Comparison of ENCODE assay signal across 18 cellular contexts in genomic region chr4:70522626-70523025, GRCh38. TPM values are rescaled to one million over a fixed set of nuclear protein-coding genes. Genes with fewer than 3 reads are reported as not detected.
DNase-seq lines count a peak whose midpoint lies in the region; ATAC-seq and TF ChIP-seq lines count a peak whose summit lies in the region.
"Had no signal": no experiment of that assay in that cellular context is flagged by ENCODE, and none has a peak within 500 bp of the region (broad histone marks: within the 10 kb centered on the region; RNA-seq: fewer than 3 reads in every experiment).

No MANE protein-coding gene starts in this region.

- TF ChIP-seq CTCF in HCT116 (IDR thresholded peaks at IDR 0.05 in 2 of 3, conservative IDR thresholded peaks at IDR 0.05 in 1 of 3; ENCODE audit: borderline replicate concordance in 1 of 3, insufficient read depth in 1 of 3, low read depth in 2 of 3, low read length in 2 of 3) (no peak), RWPE1 (conservative IDR thresholded peaks at IDR 0.05; ENCODE audit: low read depth) (no peak), epithelial cell of esophagus (IDR thresholded peaks at IDR 0.05; ENCODE audit: insufficient read depth, low read depth, low read length, missing control alignments) (no peak), foreskin keratinocyte (conservative IDR thresholded peaks at IDR 0.05) (no peak), ascending aorta (IDR thresholded peaks at IDR 0.05) (no peak)

- RAD21 ChIA-PET in HCT116 (lab: Charles Lee; ENCODE audit: low non-redundant PET in 1 of 2, low total read pairs in 2 of 2, uncharacterized antibody in 2 of 2, unreplicated experiment in 2 of 2) = no interaction called here

- ATAC-seq in HCT116 = no peak
- ATAC-seq in foreskin keratinocyte = peak; percentile 59

- no TSS peak for BruUV-seq in HCT116 (replicated peaks; lab: Mats Ljungman, UMichigan)

- H3K36me3 ChIP-seq in HCT116 (ENCODE audit: control insufficient read depth in 1 of 2, insufficient read depth in 2 of 2, low read length in 2 of 2) (no peaks in the 10 kb centered on the region), ascending aorta (no peaks in the 10 kb centered on the region)
- H3K36me3 ChIP-seq: BLaER1 treated with 17β-estradiol and CSF1 and Interleukin-3, amounts not matched to agents 10 nM and 100 nM; HAP-1 had no signal

- no peaks in the 10 kb centered on the region for H4K20me1 ChIP-seq in HCT116 (ENCODE audit: insufficient read depth)
- H4K20me1 ChIP-seq: BLaER1 treated with 17β-estradiol and CSF1 and Interleukin-3, amounts not matched to agents 10 nM and 100 nM had no signal

- H3K4me3 ChIP-seq in HCT116 (replicated peaks in 1 of 2; ENCODE audit: low read depth in 1 of 2, low read length in 2 of 2) = no peak overlapping the region
- H3K4me3 ChIP-seq in epithelial cell of esophagus (ENCODE audit: low read length) = no peak overlapping the region
- no peak overlapping the region for H3K4me3 ChIP-seq in ascending aorta
- H3K4me3 ChIP-seq: BLaER1 treated with 17β-estradiol and CSF1 and Interleukin-3, amounts not matched to agents 10 nM and 100 nM; HAP-1 had no signal

- H3K27me3 ChIP-seq in HCT116 (ENCODE audit: insufficient read depth, low read length) (no peaks in the 10 kb centered on the region), foreskin keratinocyte (no peaks in the 10 kb centered on the region), ascending aorta (no peaks in the 10 kb centered on the region)
- H3K27me3 ChIP-seq: BLaER1 treated with 17β-estradiol and CSF1 and Interleukin-3, amounts not matched to agents 10 nM and 100 nM had no signal

- no peaks in the 10 kb centered on the region for H3K79me2 ChIP-seq in HCT116 (ENCODE audit: insufficient read depth, low read length)

- H3K9ac ChIP-seq in HCT116 (ENCODE audit: low read length) = no peak overlapping the region
- H3K9ac ChIP-seq: BLaER1 treated with 17β-estradiol and CSF1 and Interleukin-3, amounts not matched to agents 10 nM and 100 nM had no signal

- POLR2A ChIA-PET in HCT116 (lab: Charles Lee) = no interaction called here
- POLR2A ChIA-PET in RWPE1 (lab: Yijun Ruan, JAX; ENCODE audit: low non-redundant PET) = no interaction called here

- DNase-seq in HCT116 (ENCODE audit: low read depth, low spot score) (no peak), RWPE1 (ENCODE audit: low spot score) (peak; percentile 50), epithelial cell of esophagus (ENCODE audit: low read depth) (peak; percentile 96), foreskin keratinocyte (peak; percentile 83 to 92), COR-L47 (lab: John Stamatoyannopoulos, UW) (no peak), NCI-H510A treated with DMSO at 0.1 percent for 48 hours (lab: John Stamatoyannopoulos, UW) (no peak), ascending aorta (ENCODE audit: low spot score in 2 of 2) (no peak), NCI-H446 (lab: John Stamatoyannopoulos, UW) (no peak)
- DNase-seq: ACHN; CD4-positive, alpha-beta T cell; DMS79; HFFc6 had no signal

- no peak for TF ChIP-seq RAD21 in HCT116 (IDR thresholded peaks at IDR 0.05; ENCODE audit: low read depth)

- TF ChIP-seq POLR2A in HCT116 (IDR thresholded peaks at IDR 0.05; ENCODE audit: borderline replicate concordance, extremely low read depth, insufficient read depth, insufficient read length) = no peak

- peak overlapping the region; percentile 60 for H3K4me2 ChIP-seq in HCT116 (ENCODE audit: low read length)
- H3K4me2 ChIP-seq: BLaER1 treated with 17β-estradiol and CSF1 and Interleukin-3, amounts not matched to agents 10 nM and 100 nM had no signal

- H3K27ac ChIP-seq in HCT116 (ENCODE audit: low read depth, low read length) (no peak overlapping the region), RWPE1 (peak overlapping the region; percentile 81), foreskin keratinocyte (peak overlapping the region; percentile 83), ascending aorta (no peak overlapping the region)
- H3K27ac ChIP-seq: BLaER1 treated with 17β-estradiol and CSF1 and Interleukin-3, amounts not matched to agents 10 nM and 100 nM; HL-60 had no signal

- CTCF ChIA-PET in HCT116 (lab: Charles Lee) (no interaction called here), RWPE1 (lab: Yijun Ruan, JAX) (interaction anchor here (0.6 to 0.7 kb wide), 2 partner anchors 15 to 1730 kb away, joined by 3 read pairs; no protein-coding TSS in a partner anchor)

- peak overlapping the region; percentile 59 for H2AFZ ChIP-seq in HCT116 (ENCODE audit: low read depth, low read length, poor library complexity, severe bottlenecking)

- no peaks in the 10 kb centered on the region for H3K9me2 ChIP-seq in HCT116 (ENCODE audit: insufficient read depth)

- H3K9me3 ChIP-seq in HCT116 (ENCODE audit: control insufficient read depth in 1 of 2, insufficient read depth in 1 of 2, low read depth in 1 of 2, low read length in 2 of 2) = no peaks in the 10 kb centered on the region
- no peaks in the 10 kb centered on the region for H3K9me3 ChIP-seq in ascending aorta
- H3K9me3 ChIP-seq: BLaER1 treated with 17β-estradiol and CSF1 and Interleukin-3, amounts not matched to agents 10 nM and 100 nM; HAP-1 had no signal

- intact Hi-C loops in HCT116 (cut with micrococcal nuclease) = no loop called here
- intact Hi-C loops in ascending aorta (cut with DNase I) = no loop called here

- H3K4me1 ChIP-seq in HCT116 (ENCODE audit: control insufficient read depth in 1 of 2, insufficient read depth in 2 of 2, low read length in 2 of 2) = peaks cover 3 to 12% of the 10 kb centered on the region in 2 experiments; a peak in 3 of 4 replicates
- peaks cover 9% of the 10 kb centered on the region for H3K4me1 ChIP-seq in foreskin keratinocyte
- H3K4me1 ChIP-seq in ascending aorta = no peaks in the 10 kb centered on the region
- H3K4me1 ChIP-seq: BLaER1 treated with 17β-estradiol and CSF1 and Interleukin-3, amounts not matched to agents 10 nM and 100 nM; HAP-1 had no signal

TF ChIP-seq in HCT116, 20 proteins besides CTCF, POLR2A, EP300 and RAD21 (continues in another document):
- TF ChIP-seq MAX (IDR thresholded peaks at IDR 0.05) = no peak
- TF ChIP-seq CBX3 (IDR thresholded peaks at IDR 0.05; ENCODE audit: low read depth) = no peak
- TF ChIP-seq FOSL1 (IDR thresholded peaks at IDR 0.05; ENCODE audit: low read depth) = no peak
- no peak for TF ChIP-seq ZBTB33 (IDR thresholded peaks at IDR 0.05; ENCODE audit: extremely low read depth, insufficient replicate concordance, low read length)
- TF ChIP-seq ATF3 (IDR thresholded peaks at IDR 0.05) = no peak
- TF ChIP-seq SRF (IDR thresholded peaks at IDR 0.05; ENCODE audit: low read depth) = no peak
- TF ChIP-seq EGR1 (IDR thresholded peaks at IDR 0.05; ENCODE audit: low read depth) = no peak
- no peak for TF ChIP-seq EZH2 (IDR thresholded peaks at IDR 0.05)
- no peak for TF ChIP-seq ZNF274 (IDR thresholded peaks at IDR 0.05; ENCODE audit: low read depth, low read length)
- no peak for TF ChIP-seq ELF1 (IDR thresholded peaks at IDR 0.05; ENCODE audit: borderline replicate concordance, low read depth)
- no peak for TF ChIP-seq CEBPB (IDR thresholded peaks at IDR 0.05; ENCODE audit: low read depth)
- no peak for TF ChIP-seq JUND (IDR thresholded peaks at IDR 0.05)
- TF ChIP-seq SIN3A (IDR thresholded peaks at IDR 0.05; ENCODE audit: low read depth) = no peak

RNA-seq across cellular contexts. Expression of gene AMTN, which starts 4.3 kb away (rescaled TPM):
- total RNA-seq in HCT116 (2021; ENCODE audit: unreplicated experiment) = not detected
- not detected in 2 replicates for polyA plus RNA-seq in HCT116 (2012)
- total RNA-seq in foreskin keratinocyte = not detected in 2 replicates
- polyA plus RNA-seq in foreskin keratinocyte = not detected in 2 replicates
- total RNA-seq in ascending aorta = not detected
- total RNA-seq: CD4-positive, alpha-beta T cell; G401; H1; HFFc6 had no signal
- polyA plus RNA-seq: H1 had no signal

RNA-seq across cellular contexts. Expression of gene MUC7, which starts 50.6 kb away (rescaled TPM):
- total RNA-seq in HCT116 (2021; ENCODE audit: unreplicated experiment) (not detected), foreskin keratinocyte (not detected in 2 replicates), ascending aorta (not detected)
- polyA plus RNA-seq in HCT116 (2012) = not detected in 2 replicates
- polyA plus RNA-seq in foreskin keratinocyte = not detected in 2 replicates
- total RNA-seq: A172; CD4-positive, alpha-beta T cell; G401; H1; HFFc6 had no signal
- polyA plus RNA-seq: H1 had no signal

Comparison
In these comparisons a context has a peak if more than half of its experiments do, and no peak if none do; other contexts are left out.
1. DNase-seq: peak in RWPE1 (single experiment), epithelial cell of esophagus (single experiment) and foreskin keratinocyte (2 of 2); none in HCT116 (single experiment), COR-L47 (single experiment), NCI-H510A treated with DMSO at 0.1 percent for 48 hours (single experiment), ascending aorta (0 of 2) and NCI-H446 (0 of 2).
2. H3K27ac ChIP-seq: peak in RWPE1 (single experiment) and foreskin keratinocyte (single experiment); none in HCT116 (single experiment) and ascending aorta (0 of 2).